ENCODE assay signal across 1 cellular context in genomic region chr7:84336303-84336702, GRCh38.
TF ChIP-seq lines count a peak whose summit lies in the region.

No MANE protein-coding gene starts in this region.

TF ChIP-seq in WTC11, 78 proteins besides CTCF, POLR2A, EP300 and RAD21 (continued from another document):
- TF ChIP-seq, protein P1, sequence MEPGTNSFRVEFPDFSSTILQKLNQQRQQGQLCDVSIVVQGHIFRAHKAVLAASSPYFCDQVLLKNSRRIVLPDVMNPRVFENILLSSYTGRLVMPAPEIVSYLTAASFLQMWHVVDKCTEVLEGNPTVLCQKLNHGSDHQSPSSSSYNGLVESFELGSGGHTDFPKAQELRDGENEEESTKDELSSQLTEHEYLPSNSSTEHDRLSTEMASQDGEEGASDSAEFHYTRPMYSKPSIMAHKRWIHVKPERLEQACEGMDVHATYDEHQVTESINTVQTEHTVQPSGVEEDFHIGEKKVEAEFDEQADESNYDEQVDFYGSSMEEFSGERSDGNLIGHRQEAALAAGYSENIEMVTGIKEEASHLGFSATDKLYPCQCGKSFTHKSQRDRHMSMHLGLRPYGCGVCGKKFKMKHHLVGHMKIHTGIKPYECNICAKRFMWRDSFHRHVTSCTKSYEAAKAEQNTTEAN (CRISPR knock-in tag; IDR thresholded peaks at IDR 0.05): no peak
